ENCODE assay signal across 2 cellular contexts in the genomic region with DNA sequence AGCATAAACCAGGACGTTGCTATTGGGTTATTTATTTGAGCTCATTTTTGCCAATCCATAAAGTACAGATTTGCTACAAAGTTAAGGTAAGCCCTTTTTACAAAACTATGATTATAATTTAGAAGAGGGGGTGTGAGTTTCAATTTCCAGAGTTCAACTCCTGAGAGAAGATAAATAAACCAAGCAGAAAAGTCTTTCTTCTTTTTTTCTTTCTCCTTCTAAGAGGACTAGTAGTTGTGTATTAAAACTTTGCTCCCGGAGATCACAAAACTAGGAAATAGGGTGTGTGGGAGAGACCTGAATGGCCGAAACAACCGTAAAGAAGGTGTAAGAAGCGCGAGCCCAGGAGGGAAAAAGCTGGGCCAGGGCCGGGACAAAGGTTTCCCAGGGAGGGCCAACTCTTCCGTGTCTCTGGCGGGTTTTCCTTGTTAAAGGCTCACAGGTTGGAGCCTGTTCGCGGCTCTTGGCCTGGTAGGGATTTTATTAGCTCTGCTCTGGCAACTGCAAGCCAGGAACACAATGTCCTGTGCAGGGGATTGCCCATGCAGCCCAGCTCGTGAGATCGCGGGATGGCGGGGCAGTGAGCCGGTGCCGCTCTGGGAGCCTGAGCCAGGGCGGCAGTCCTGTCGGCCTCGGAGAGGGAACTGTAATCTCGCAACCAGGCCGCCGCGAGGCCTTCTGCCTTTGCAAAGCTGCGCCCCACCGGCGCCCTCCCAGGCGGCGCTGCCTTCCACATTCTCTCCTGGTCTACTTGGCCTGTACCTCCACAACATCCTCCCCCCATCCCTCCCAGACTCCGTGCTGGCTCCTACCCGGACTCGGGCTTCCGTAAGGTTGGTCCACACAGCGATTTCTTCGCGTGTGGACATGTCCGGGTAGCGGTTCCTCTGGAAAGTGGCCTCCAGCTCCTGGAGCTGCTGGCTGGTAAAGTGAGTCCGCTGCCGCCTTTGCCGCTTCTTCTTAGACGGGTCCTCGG.
TF ChIP-seq lines count a peak whose summit lies in the region.

No MANE protein-coding gene starts in this region.

TF ChIP-seq in GM12878, 131 proteins besides CTCF, POLR2A, EP300 and RAD21:
- TF ChIP-seq, protein P1, sequence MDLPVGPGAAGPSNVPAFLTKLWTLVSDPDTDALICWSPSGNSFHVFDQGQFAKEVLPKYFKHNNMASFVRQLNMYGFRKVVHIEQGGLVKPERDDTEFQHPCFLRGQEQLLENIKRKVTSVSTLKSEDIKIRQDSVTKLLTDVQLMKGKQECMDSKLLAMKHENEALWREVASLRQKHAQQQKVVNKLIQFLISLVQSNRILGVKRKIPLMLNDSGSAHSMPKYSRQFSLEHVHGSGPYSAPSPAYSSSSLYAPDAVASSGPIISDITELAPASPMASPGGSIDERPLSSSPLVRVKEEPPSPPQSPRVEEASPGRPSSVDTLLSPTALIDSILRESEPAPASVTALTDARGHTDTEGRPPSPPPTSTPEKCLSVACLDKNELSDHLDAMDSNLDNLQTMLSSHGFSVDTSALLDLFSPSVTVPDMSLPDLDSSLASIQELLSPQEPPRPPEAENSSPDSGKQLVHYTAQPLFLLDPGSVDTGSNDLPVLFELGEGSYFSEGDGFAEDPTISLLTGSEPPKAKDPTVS (IDR thresholded peaks at IDR 0.05; ENCODE audit: low read depth, low read length) = no peak
- peak; percentile 35 for TF ChIP-seq SUZ12 (IDR thresholded peaks at IDR 0.05; ENCODE audit: unreplicated experiment)

TF ChIP-seq in HepG2, 621 proteins besides CTCF, POLR2A, EP300 and RAD21:
- TF ChIP-seq KDM5A (IDR thresholded peaks at IDR 0.05; ENCODE audit: borderline replicate concordance, low read length) (no peak), RFX5 (IDR thresholded peaks at IDR 0.05; ENCODE audit: low read depth, low read length) (no peak), NFKB2 (CRISPR knock-in tag; IDR thresholded peaks at IDR 0.05; ENCODE audit: borderline replicate concordance) (no peak), ZNF354B (CRISPR knock-in tag; IDR thresholded peaks at IDR 0.05) (no peak), ZNF773 (CRISPR knock-in tag; IDR thresholded peaks at IDR 0.05; ENCODE audit: borderline replicate concordance) (no peak), ZNF766 (CRISPR knock-in tag; IDR thresholded peaks at IDR 0.05; ENCODE audit: borderline replicate concordance) (no peak), TSC22D2 (CRISPR knock-in tag; IDR thresholded peaks at IDR 0.05; ENCODE audit: borderline replicate concordance) (no peak), MED13 (CRISPR knock-in tag; IDR thresholded peaks at IDR 0.05) (no peak), ZNF761 (CRISPR knock-in tag; conservative IDR thresholded peaks at IDR 0.05) (no peak)
- TF ChIP-seq, protein P2, sequence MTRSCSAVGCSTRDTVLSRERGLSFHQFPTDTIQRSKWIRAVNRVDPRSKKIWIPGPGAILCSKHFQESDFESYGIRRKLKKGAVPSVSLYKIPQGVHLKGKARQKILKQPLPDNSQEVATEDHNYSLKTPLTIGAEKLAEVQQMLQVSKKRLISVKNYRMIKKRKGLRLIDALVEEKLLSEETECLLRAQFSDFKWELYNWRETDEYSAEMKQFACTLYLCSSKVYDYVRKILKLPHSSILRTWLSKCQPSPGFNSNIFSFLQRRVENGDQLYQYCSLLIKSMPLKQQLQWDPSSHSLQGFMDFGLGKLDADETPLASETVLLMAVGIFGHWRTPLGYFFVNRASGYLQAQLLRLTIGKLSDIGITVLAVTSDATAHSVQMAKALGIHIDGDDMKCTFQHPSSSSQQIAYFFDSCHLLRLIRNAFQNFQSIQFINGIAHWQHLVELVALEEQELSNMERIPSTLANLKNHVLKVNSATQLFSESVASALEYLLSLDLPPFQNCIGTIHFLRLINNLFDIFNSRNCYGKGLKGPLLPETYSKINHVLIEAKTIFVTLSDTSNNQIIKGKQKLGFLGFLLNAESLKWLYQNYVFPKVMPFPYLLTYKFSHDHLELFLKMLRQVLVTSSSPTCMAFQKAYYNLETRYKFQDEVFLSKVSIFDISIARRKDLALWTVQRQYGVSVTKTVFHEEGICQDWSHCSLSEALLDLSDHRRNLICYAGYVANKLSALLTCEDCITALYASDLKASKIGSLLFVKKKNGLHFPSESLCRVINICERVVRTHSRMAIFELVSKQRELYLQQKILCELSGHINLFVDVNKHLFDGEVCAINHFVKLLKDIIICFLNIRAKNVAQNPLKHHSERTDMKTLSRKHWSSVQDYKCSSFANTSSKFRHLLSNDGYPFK (CRISPR knock-in tag; IDR thresholded peaks at IDR 0.05; ENCODE audit: borderline replicate concordance) = no peak
- TF ChIP-seq, protein P3, sequence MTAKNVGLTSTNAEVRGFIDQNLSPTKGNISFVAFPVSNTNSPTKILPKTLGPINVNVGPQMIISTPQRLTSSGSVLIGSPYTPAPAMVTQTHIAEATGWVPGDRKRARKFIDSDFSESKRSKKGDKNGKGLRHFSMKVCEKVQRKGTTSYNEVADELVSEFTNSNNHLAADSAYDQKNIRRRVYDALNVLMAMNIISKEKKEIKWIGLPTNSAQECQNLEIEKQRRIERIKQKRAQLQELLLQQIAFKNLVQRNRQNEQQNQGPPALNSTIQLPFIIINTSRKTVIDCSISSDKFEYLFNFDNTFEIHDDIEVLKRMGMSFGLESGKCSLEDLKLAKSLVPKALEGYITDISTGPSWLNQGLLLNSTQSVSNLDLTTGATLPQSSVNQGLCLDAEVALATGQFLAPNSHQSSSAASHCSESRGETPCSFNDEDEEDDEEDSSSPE (CRISPR knock-in tag; IDR thresholded peaks at IDR 0.05) = no peak
- TF ChIP-seq, protein P4, sequence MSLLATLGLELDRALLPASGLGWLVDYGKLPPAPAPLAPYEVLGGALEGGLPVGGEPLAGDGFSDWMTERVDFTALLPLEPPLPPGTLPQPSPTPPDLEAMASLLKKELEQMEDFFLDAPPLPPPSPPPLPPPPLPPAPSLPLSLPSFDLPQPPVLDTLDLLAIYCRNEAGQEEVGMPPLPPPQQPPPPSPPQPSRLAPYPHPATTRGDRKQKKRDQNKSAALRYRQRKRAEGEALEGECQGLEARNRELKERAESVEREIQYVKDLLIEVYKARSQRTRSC (CRISPR knock-in tag; IDR thresholded peaks at IDR 0.05; ENCODE audit: low read depth) = no peak
- TF ChIP-seq, protein P5, sequence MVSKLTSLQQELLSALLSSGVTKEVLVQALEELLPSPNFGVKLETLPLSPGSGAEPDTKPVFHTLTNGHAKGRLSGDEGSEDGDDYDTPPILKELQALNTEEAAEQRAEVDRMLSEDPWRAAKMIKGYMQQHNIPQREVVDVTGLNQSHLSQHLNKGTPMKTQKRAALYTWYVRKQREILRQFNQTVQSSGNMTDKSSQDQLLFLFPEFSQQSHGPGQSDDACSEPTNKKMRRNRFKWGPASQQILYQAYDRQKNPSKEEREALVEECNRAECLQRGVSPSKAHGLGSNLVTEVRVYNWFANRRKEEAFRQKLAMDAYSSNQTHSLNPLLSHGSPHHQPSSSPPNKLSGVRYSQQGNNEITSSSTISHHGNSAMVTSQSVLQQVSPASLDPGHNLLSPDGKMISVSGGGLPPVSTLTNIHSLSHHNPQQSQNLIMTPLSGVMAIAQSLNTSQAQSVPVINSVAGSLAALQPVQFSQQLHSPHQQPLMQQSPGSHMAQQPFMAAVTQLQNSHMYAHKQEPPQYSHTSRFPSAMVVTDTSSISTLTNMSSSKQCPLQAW (CRISPR knock-in tag; IDR thresholded peaks at IDR 0.05) = no peak
